8 cellular contexts compared by ENCODE assay signal in the genomic region with DNA sequence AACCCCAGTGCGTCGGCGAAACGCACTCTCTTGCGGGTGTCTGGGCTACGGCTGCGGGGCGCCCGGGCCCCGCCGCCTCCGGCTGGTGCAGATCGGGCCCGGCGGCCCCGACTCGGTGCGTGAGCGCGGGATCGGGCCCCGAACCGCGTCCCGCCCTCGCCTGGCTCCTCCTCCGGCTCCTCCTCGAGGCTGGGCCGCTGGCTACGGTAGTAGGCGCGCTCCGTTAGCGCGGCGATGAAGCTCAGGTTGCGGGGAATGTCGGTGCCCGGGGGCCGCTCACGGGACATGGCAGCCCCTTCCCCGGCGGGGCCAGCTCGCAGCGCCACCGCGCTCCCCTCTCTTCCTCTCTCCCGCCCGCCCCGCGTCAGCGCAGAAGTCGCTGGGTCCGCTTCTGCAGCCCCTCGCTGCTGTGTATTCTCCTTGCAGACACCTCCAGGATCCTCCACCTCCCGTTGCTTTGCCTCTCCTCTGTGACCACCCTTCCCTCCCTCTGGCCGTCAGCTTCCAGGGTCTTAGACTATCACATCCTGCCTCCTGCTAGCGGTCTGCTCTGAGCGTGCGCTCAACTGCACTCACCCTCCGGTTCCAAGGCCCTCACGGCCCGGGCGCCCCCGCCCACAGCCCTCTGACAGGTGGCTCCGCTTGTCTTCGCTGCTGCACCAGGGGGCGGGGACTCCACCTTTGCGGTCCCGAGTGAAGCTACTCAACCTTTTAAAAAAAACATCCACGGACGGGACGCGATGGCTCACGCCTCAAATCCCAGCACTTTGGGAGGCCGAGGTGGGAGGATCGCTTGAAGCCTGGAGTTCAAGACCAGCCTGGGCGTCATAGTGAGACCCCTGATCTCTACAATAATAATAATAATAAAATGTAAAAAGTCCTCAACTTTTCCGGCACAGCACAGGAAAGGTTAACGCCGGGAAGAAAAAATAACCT. TPM values are rescaled to one million over a fixed set of nuclear protein-coding genes. Genes with fewer than 3 reads are reported as not detected.
DNase-seq lines count a peak whose midpoint lies in the region; ATAC-seq and TF ChIP-seq lines count a peak whose summit lies in the region.

A gene with protein sequence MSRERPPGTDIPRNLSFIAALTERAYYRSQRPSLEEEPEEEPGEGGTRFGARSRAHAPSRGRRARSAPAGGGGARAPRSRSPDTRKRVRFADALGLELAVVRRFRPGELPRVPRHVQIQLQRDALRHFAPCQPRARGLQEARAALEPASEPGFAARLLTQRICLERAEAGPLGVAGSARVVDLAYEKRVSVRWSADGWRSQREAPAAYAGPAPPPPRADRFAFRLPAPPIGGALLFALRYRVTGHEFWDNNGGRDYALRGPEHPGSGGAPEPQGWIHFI (minus strand): TSS at position 570 of the 936 bp plus-strand sequence. CDS start 283 bp downstream, at position 287.

- in situ Hi-C loops in ACHN (cut with HindIII; ENCODE audit: low pct_ligation_motif_present, low pct_unique_long_range_greater_than_20kb, low sequenced_read_pairs), result no loop called here

- ATAC-seq in GM18873 (IDR thresholded peaks at IDR 0.05; ENCODE audit: low FRiP score, unreplicated experiment) (peak; percentile 24), HG03159 (IDR thresholded peaks at IDR 0.05; ENCODE audit: unreplicated experiment) (peak; percentile 44)

- intact Hi-C loops in activated CD4-positive, alpha-beta T cell treated with anti-CD3 and anti-CD28 coated beads, Interleukin-2, amount 10 ng/mL, durations not matched to agents 24 days and 14 days (cut with micrococcal nuclease), result loop anchor here (5.0 kb wide), 1 partner anchor 375 kb away; a partner anchor contains a TSS
- intact Hi-C loops in lower leg skin (cut with DNase I; ENCODE audit: low total_unique reads), result no loop called here

- H3K4me3 Mint-ChIP-seq in activated CD4-positive, alpha-beta T cell treated with anti-CD3 and anti-CD28 coated beads, Interleukin-2, amount 10 ng/mL, durations not matched to agents 24 days and 14 days, result peak within 1 kb of the TSS; percentile 98

- peak; percentile 58 for DNase-seq in ACHN
- peak; percentile 64 to 72 for DNase-seq in NCI-H446 (lab: John Stamatoyannopoulos, UW)
- peak; percentile 95 for DNase-seq in activated CD4-positive, alpha-beta T cell treated with anti-CD3 and anti-CD28 coated beads, Interleukin-2, amount 10 ng/mL, durations not matched to agents 24 days and 14 days
- DNase-seq in coronary artery (ENCODE audit: low spot score), result peak; percentile 83
- peak; percentile 62 to 95 for DNase-seq in lower leg skin (ENCODE audit: low spot score in 2 of 2)
- DNase-seq in stimulated activated CD4-positive, alpha-beta T cell treated with anti-CD3 and anti-CD28 coated beads, Interleukin-4, amount 100 ng/mL, for 48 hours (ENCODE audit: low read depth in 2 of 2), result peak; percentile 78 to 88

- TF ChIP-seq POLR2A in lower leg skin (IDR thresholded peaks at IDR 0.05), result no peak

- no peaks in the 10 kb centered on the region for H3K9me3 Mint-ChIP-seq in activated CD4-positive, alpha-beta T cell treated with anti-CD3 and anti-CD28 coated beads, Interleukin-2, amount 10 ng/mL, durations not matched to agents 24 days and 14 days

- peaks cover 6% of the 10 kb centered on the region for H3K27me3 Mint-ChIP-seq in activated CD4-positive, alpha-beta T cell treated with anti-CD3 and anti-CD28 coated beads, Interleukin-2, amount 10 ng/mL, durations not matched to agents 24 days and 14 days

- WGBS in lower leg skin, 2 donors, result 3 to 4% methylated on average over 43 to 55 of the region's 81 CpGs

- H3K4me3 ChIP-seq in coronary artery, result peak within 1 kb of the TSS; percentile 92
- peak within 1 kb of the TSS; percentile 51 for H3K4me3 ChIP-seq in lower leg skin (ENCODE audit: low read depth, poor library complexity, severe bottlenecking)

- TF ChIP-seq CTCF in coronary artery (IDR thresholded peaks at IDR 0.05) (no peak), lower leg skin (IDR thresholded peaks at IDR 0.05) (no peak)

- H3K36me3 Mint-ChIP-seq in activated CD4-positive, alpha-beta T cell treated with anti-CD3 and anti-CD28 coated beads, Interleukin-2, amount 10 ng/mL, durations not matched to agents 24 days and 14 days (ENCODE audit: low read depth), result peaks cover 12% of the 10 kb centered on the region

- peak within 1 kb of the TSS; percentile 100 for H3K27ac Mint-ChIP-seq in activated CD4-positive, alpha-beta T cell treated with anti-CD3 and anti-CD28 coated beads, Interleukin-2, amount 10 ng/mL, durations not matched to agents 24 days and 14 days

- H3K4me1 Mint-ChIP-seq in activated CD4-positive, alpha-beta T cell treated with anti-CD3 and anti-CD28 coated beads, Interleukin-2, amount 10 ng/mL, durations not matched to agents 24 days and 14 days, result peaks cover 30% of the 10 kb centered on the region

- H3K27ac ChIP-seq in coronary artery, result peak within 1 kb of the TSS; percentile 97 to 100

RNA-seq across cellular contexts. Expression of the gene that starts here (rescaled TPM):
- total RNA-seq in activated CD4-positive, alpha-beta T cell treated with anti-CD3 and anti-CD28 coated beads, Interleukin-2, amount 10 ng/mL, durations not matched to agents 24 days and 14 days, result 21.3 and 23.3 TPM in 2 replicates
- total RNA-seq in lower leg skin, result 10 to 100 TPM in 1 of 4 donors, 1 to 10 TPM in 3; 7.9 to 14.4 (median 8.6) TPM

Comparison
In these comparisons a context has a peak if more than half of its experiments do, and no peak if none do; other contexts are left out.
1. Peak in every context shown above with its lines: DNase-seq, ATAC-seq, H3K4me3 ChIP-seq and H3K27ac ChIP-seq.